Comparison of ENCODE assay signal across 1 cellular context in genomic region chr13:32315255-32316029, GRCh38.
TF ChIP-seq lines count a peak whose summit lies in the region.

Gene BRCA2, plus strand, starts transcription at chr13:32315508. Its CDS starts 953 bp downstream, at chr13:32316461.
Gene ZAR1L, minus strand, starts transcription at chr13:32315363. Its CDS starts 3,438 bp downstream, at chr13:32311925.

TF ChIP-seq in K562, 482 proteins besides CTCF, POLR2A, EP300 and RAD21 (continued from another document and continues in another):
- peak; percentile 66 for TF ChIP-seq ARID4B (CRISPR knock-in tag; IDR thresholded peaks at IDR 0.05)
- TF ChIP-seq CBX3 (IDR thresholded peaks at IDR 0.05; ENCODE audit: borderline replicate concordance in 1 of 2, low read length in 2 of 2), result 0 out of 3 replicates have a peak, but pooled peaks of 1 of the 2 experiments have one; percentile 8
- TF ChIP-seq ATF3 (IDR thresholded peaks at IDR 0.05), result peak; percentile 88
- TF ChIP-seq ATF3 (CRISPR knock-in tag; conservative IDR thresholded peaks at IDR 0.05), result 0 out of 2 replicates have a peak, but pooled peaks have one; percentile 57
- no peak for TF ChIP-seq ZNF668 (CRISPR knock-in tag; IDR thresholded peaks at IDR 0.05)
- TF ChIP-seq ZNF23 (CRISPR knock-in tag; IDR thresholded peaks at IDR 0.05), result no peak
- no peak for TF ChIP-seq CTCFL (IDR thresholded peaks at IDR 0.05; ENCODE audit: borderline replicate concordance, insufficient read depth, low read depth, low read length, poor library complexity, severe bottlenecking)
- TF ChIP-seq ZNF146 (CRISPR knock-in tag; IDR thresholded peaks at IDR 0.05; ENCODE audit: unreplicated experiment), result no peak
- peak; percentile 98 for TF ChIP-seq USF1 (CRISPR knock-in tag; IDR thresholded peaks at IDR 0.05)
- TF ChIP-seq HOMEZ (CRISPR knock-in tag; IDR thresholded peaks at IDR 0.05), result no peak
- no peak for TF ChIP-seq ZNF140 (CRISPR knock-in tag; IDR thresholded peaks at IDR 0.05)
- TF ChIP-seq EZH2 (IDR thresholded peaks at IDR 0.05; ENCODE audit: borderline replicate concordance, low read depth, low read length), result no peak
- TF ChIP-seq CREB5 (CRISPR knock-in tag; IDR thresholded peaks at IDR 0.05), result no peak
- no peak for TF ChIP-seq SMAD3 (CRISPR knock-in tag; conservative IDR thresholded peaks at IDR 0.05)
- TF ChIP-seq SP2 (IDR thresholded peaks at IDR 0.05; ENCODE audit: extremely low read depth, low read depth, low read length, poor library complexity, severe bottlenecking), result no peak
- TF ChIP-seq GATAD2A (IDR thresholded peaks at IDR 0.05), result no peak
- TF ChIP-seq SREBF1 (IDR thresholded peaks at IDR 0.05; ENCODE audit: borderline replicate concordance, low read depth, low read length), result no peak
- no peak for TF ChIP-seq COPS2 (conservative IDR thresholded peaks at IDR 0.05)
- TF ChIP-seq ARHGAP35 (IDR thresholded peaks at IDR 0.05; ENCODE audit: partially characterized antibody), result no peak
- peak; percentile 68 for TF ChIP-seq TBP (optimal IDR thresholded peaks at IDR 0.05; ENCODE audit: low read depth, low read length)
- no peak for TF ChIP-seq KAT8 (IDR thresholded peaks at IDR 0.05; ENCODE audit: low read depth)
- TF ChIP-seq RFX5 (IDR thresholded peaks at IDR 0.05; ENCODE audit: low read depth, low read length), result no peak
- 0 out of 2 replicates have a peak, but pooled peaks have one; percentile 68 for TF ChIP-seq ZBTB9 (CRISPR knock-in tag; IDR thresholded peaks at IDR 0.05)
- TF ChIP-seq SMAD1 (IDR thresholded peaks at IDR 0.05; ENCODE audit: low read depth, low read length, partially characterized antibody), result no peak
- no peak for TF ChIP-seq PHTF2 (CRISPR knock-in tag; IDR thresholded peaks at IDR 0.05)
- TF ChIP-seq ZBTB26 (CRISPR knock-in tag; IDR thresholded peaks at IDR 0.05), result no peak
- TF ChIP-seq HMGN3 (IDR thresholded peaks at IDR 0.05; ENCODE audit: borderline replicate concordance, extremely low read depth, insufficient read length, low read depth, low read length), result no peak
- TF ChIP-seq ZFP30 (CRISPR knock-in tag; IDR thresholded peaks at IDR 0.05; ENCODE audit: borderline replicate concordance), result no peak
- no peak for TF ChIP-seq ZNF586 (CRISPR knock-in tag; conservative IDR thresholded peaks at IDR 0.05)
- TF ChIP-seq SUPT5H (IDR thresholded peaks at IDR 0.05), result peak; percentile 88
- TF ChIP-seq THRAP3 (IDR thresholded peaks at IDR 0.05; ENCODE audit: borderline replicate concordance), result no peak
- TF ChIP-seq TCFL5 (CRISPR knock-in tag; conservative IDR thresholded peaks at IDR 0.05), result no peak
- no peak for TF ChIP-seq PATZ1 (CRISPR knock-in tag; IDR thresholded peaks at IDR 0.05; ENCODE audit: borderline replicate concordance)
- TF ChIP-seq CUX1 (CRISPR knock-in tag; IDR thresholded peaks at IDR 0.05), result no peak
